Comparison of ENCODE assay signal across 20 cellular contexts in genomic region chr1:246787781-246788513, GRCh38.
"Had no signal": no experiment of that assay in that cellular context is flagged by ENCODE, and none has a peak within 500 bp of the region (broad histone marks: within the 10 kb centered on the region; RNA-seq: fewer than 3 reads in every experiment).

No MANE protein-coding gene starts in this region.

- FAIRE-seq: endothelial cell of umbilical vein had no signal

- H3K4me1 ChIP-seq: foreskin keratinocyte had no signal

- ATAC-seq: stimulated activated effector memory CD8-positive, alpha-beta T cell treated with anti-CD3 and anti-CD28 coated beads, Interleukin-12 subunit alpha, Interleukin-12 subunit beta, amount 100 ng/mL, for 72 hours had no signal

- H3K9me3 ChIP-seq: ovary had no signal

- H3K27ac ChIP-seq: brain microvascular endothelial cell, foreskin keratinocyte, ovary, VCaP had no signal

- H3K4me1 Mint-ChIP-seq: stimulated activated effector memory CD8-positive, alpha-beta T cell treated with anti-CD3 and anti-CD28 coated beads, Interleukin-12 subunit alpha, Interleukin-12 subunit beta, amount 100 ng/mL, for 72 hours had no signal

- H3K27me3 ChIP-seq: brain microvascular endothelial cell, foreskin keratinocyte, ovary had no signal

- H3K9me3 Mint-ChIP-seq: activated CD4-positive, alpha-beta memory T cell treated with anti-CD3 and anti-CD28 coated beads for 36 hours; activated naive CD8-positive, alpha-beta T cell treated with anti-CD3 and anti-CD28 coated beads, Interleukin-2, amount 10 ng/mL, durations not matched to agents 7 days and 5 days; activated T-cell treated with anti-CD3 and anti-CD28 coated beads, Interleukin-2, amount 50 U/mL, for 24 hours; central memory CD8-positive, alpha-beta T cell; neural crest cell; stimulated activated effector memory CD8-positive, alpha-beta T cell treated with anti-CD3 and anti-CD28 coated beads, Interleukin-12 subunit alpha, Interleukin-12 subunit beta, amount 100 ng/mL, for 72 hours had no signal

- H3K27ac Mint-ChIP-seq: activated CD4-positive, alpha-beta memory T cell treated with anti-CD3 and anti-CD28 coated beads for 36 hours; activated naive CD8-positive, alpha-beta T cell treated with anti-CD3 and anti-CD28 coated beads, Interleukin-2, amount 10 ng/mL, durations not matched to agents 7 days and 5 days; activated T-cell treated with anti-CD3 and anti-CD28 coated beads, Interleukin-2, amount 50 U/mL, for 24 hours; stimulated activated effector memory CD8-positive, alpha-beta T cell treated with anti-CD3 and anti-CD28 coated beads, Interleukin-12 subunit alpha, Interleukin-12 subunit beta, amount 100 ng/mL, for 72 hours had no signal

- H3K4me3 Mint-ChIP-seq: activated CD4-positive, alpha-beta memory T cell treated with anti-CD3 and anti-CD28 coated beads for 36 hours; central memory CD8-positive, alpha-beta T cell; stimulated activated effector memory CD8-positive, alpha-beta T cell treated with anti-CD3 and anti-CD28 coated beads, Interleukin-12 subunit alpha, Interleukin-12 subunit beta, amount 100 ng/mL, for 72 hours had no signal

- H3K36me3 ChIP-seq: brain microvascular endothelial cell, ovary had no signal

- DNase-seq: activated CD4-positive, alpha-beta memory T cell treated with anti-CD3 and anti-CD28 coated beads for 36 hours; activated gamma-delta T cell; activated naive CD8-positive, alpha-beta T cell treated with anti-CD3 and anti-CD28 coated beads, Interleukin-2, amount 10 ng/mL, durations not matched to agents 7 days and 5 days; activated T-cell treated with anti-CD3 and anti-CD28 coated beads, Interleukin-2, amount 50 U/mL, for 24 hours; anterior cingulate cortex; brain microvascular endothelial cell; cortex of kidney; effector CD4-positive, alpha-beta T cell; foreskin keratinocyte; glutamatergic neuron; kidney glomerular epithelial cell; stimulated activated CD4-positive, alpha-beta T cell treated with anti-CD3 and anti-CD28 coated beads, Interleukin-12 subunit alpha, Interleukin-12 subunit beta, amount 100 ng/mL, for 4 hours; stimulated activated CD4-positive, alpha-beta T cell treated with anti-CD3 and anti-CD28 coated beads, Interleukin-2, amount 100 ng/mL, for 24 hours; T-helper 1 cell had no signal

- H3K36me3 Mint-ChIP-seq: activated CD4-positive, alpha-beta memory T cell treated with anti-CD3 and anti-CD28 coated beads for 36 hours; activated naive CD8-positive, alpha-beta T cell treated with anti-CD3 and anti-CD28 coated beads, Interleukin-2, amount 10 ng/mL, durations not matched to agents 7 days and 5 days; stimulated activated effector memory CD8-positive, alpha-beta T cell treated with anti-CD3 and anti-CD28 coated beads, Interleukin-12 subunit alpha, Interleukin-12 subunit beta, amount 100 ng/mL, for 72 hours had no signal
